In the genomic region with DNA sequence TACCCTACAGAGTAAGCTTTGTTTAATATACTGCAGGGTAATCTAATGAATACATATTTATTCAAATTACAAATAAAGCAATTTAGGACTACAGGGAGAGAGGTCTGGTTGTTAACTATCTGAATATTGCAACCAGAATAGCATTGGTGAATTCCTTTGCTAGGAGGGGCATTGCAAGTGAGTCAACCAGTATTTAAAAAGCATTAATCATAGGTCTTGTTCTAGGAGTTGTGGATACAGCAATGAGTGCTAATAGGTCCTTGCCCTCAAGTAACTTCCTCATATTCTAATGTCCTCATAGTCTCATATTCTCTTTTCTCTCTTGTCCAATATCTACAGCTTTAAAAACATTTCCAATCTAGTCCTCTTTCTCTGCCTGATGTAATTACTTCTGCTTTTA, we compare ENCODE assay signal across 2 cellular contexts.
TF ChIP-seq lines count a peak whose summit lies in the region.

No MANE protein-coding gene starts in this region.

TF ChIP-seq in SK-N-SH, 30 proteins besides CTCF, POLR2A, EP300 and RAD21 (continued from another document):
- TF ChIP-seq, protein P1, sequence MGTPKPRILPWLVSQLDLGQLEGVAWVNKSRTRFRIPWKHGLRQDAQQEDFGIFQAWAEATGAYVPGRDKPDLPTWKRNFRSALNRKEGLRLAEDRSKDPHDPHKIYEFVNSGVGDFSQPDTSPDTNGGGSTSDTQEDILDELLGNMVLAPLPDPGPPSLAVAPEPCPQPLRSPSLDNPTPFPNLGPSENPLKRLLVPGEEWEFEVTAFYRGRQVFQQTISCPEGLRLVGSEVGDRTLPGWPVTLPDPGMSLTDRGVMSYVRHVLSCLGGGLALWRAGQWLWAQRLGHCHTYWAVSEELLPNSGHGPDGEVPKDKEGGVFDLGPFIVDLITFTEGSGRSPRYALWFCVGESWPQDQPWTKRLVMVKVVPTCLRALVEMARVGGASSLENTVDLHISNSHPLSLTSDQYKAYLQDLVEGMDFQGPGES (IDR thresholded peaks at IDR 0.05; ENCODE audit: low read depth, low read length) = no peak
- TF ChIP-seq FOXM1 (IDR thresholded peaks at IDR 0.05; ENCODE audit: low read depth) (no peak), SIN3A (IDR thresholded peaks at IDR 0.05; ENCODE audit: borderline replicate concordance, low read depth, low read length) (no peak), USF2 (IDR thresholded peaks at IDR 0.05; ENCODE audit: borderline replicate concordance, low read depth, low read length) (no peak), SMC3 (IDR thresholded peaks at IDR 0.05; ENCODE audit: low read depth, low read length) (no peak), FOSL2 (IDR thresholded peaks at IDR 0.05; ENCODE audit: borderline replicate concordance, low read depth) (no peak), YY1 (IDR thresholded peaks at IDR 0.05; ENCODE audit: low read depth) (no peak), NFIC (IDR thresholded peaks at IDR 0.05; ENCODE audit: borderline replicate concordance) (no peak), POLR2AphosphoS5 (IDR thresholded peaks at IDR 0.05; ENCODE audit: low read depth, low read length) (no peak)
- TF ChIP-seq, protein P2, sequence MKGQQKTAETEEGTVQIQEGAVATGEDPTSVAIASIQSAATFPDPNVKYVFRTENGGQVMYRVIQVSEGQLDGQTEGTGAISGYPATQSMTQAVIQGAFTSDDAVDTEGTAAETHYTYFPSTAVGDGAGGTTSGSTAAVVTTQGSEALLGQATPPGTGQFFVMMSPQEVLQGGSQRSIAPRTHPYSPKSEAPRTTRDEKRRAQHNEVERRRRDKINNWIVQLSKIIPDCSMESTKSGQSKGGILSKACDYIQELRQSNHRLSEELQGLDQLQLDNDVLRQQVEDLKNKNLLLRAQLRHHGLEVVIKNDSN (IDR thresholded peaks at IDR 0.05; ENCODE audit: borderline replicate concordance, low read depth) = no peak

TF ChIP-seq in SK-N-SH treated with all-trans-retinoic acid at 6 μM for 48 hours, 23 proteins besides CTCF, POLR2A, EP300 and RAD21:
- TF ChIP-seq TSHZ2 (CRISPR knock-in tag; IDR thresholded peaks at IDR 0.05) (no peak), BACH2 (CRISPR knock-in tag; IDR thresholded peaks at IDR 0.05; ENCODE audit: borderline replicate concordance) (no peak), CSDC2 (CRISPR knock-in tag; IDR thresholded peaks at IDR 0.05) (no peak), RARB (CRISPR knock-in tag; IDR thresholded peaks at IDR 0.05) (no peak), ISL1 (CRISPR knock-in tag; IDR thresholded peaks at IDR 0.05) (no peak), ZFP30 (CRISPR knock-in tag; IDR thresholded peaks at IDR 0.05) (no peak), ZNF70 (CRISPR knock-in tag; IDR thresholded peaks at IDR 0.05) (no peak), OSR1 (CRISPR knock-in tag; IDR thresholded peaks at IDR 0.05) (no peak), POU6F1 (CRISPR knock-in tag; IDR thresholded peaks at IDR 0.05; ENCODE audit: borderline replicate concordance, low read depth) (no peak), ZC3H10 (CRISPR knock-in tag; IDR thresholded peaks at IDR 0.05) (no peak), ESRRG (CRISPR knock-in tag; IDR thresholded peaks at IDR 0.05) (no peak)
- TF ChIP-seq, protein P3, sequence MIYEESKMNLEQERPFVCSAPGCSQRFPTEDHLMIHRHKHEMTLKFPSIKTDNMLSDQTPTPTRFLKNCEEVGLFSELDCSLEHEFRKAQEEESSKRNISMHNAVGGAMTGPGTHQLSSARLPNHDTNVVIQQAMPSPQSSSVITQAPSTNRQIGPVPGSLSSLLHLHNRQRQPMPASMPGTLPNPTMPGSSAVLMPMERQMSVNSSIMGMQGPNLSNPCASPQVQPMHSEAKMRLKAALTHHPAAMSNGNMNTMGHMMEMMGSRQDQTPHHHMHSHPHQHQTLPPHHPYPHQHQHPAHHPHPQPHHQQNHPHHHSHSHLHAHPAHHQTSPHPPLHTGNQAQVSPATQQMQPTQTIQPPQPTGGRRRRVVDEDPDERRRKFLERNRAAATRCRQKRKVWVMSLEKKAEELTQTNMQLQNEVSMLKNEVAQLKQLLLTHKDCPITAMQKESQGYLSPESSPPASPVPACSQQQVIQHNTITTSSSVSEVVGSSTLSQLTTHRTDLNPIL (CRISPR knock-in tag; IDR thresholded peaks at IDR 0.05; ENCODE audit: low read depth) = no peak
